ENCODE assay signal across 8 cellular contexts in genomic region chrX:118727686-118728339, GRCh38. TPM values are rescaled to one million over a fixed set of nuclear protein-coding genes. Genes with fewer than 3 reads are reported as not detected.
DNase-seq lines count a peak whose midpoint lies in the region; ATAC-seq, FAIRE-seq and TF ChIP-seq lines count a peak whose summit lies in the region.

No MANE protein-coding gene starts in this region.

- H3K27me3 ChIP-seq in pancreas, result no peaks in the 10 kb centered on the region

- POLR2A ChIA-PET in HEK293T (lab: Yijun Ruan, JAX), result no interaction called here

- CTCF ChIA-PET in HEK293T (lab: Yijun Ruan, JAX), result no interaction called here

- H3K4me3 ChIP-seq in WI38 (ENCODE audit: low read depth, low read length), result peak overlapping the region; percentile 66
- peak overlapping the region; percentile 40 to 70 (median 68) for H3K4me3 ChIP-seq in pancreas

- H3K27ac ChIP-seq in pancreas, result peak overlapping the region; percentile 77 to 91 (median 90)

- ATAC-seq in Right ventricle myocardium inferior (peak; percentile 24), pancreas (peak; percentile 19 to 38 (median 32)), HG03280 (IDR thresholded peaks at IDR 0.05; ENCODE audit: unreplicated experiment) (no peak)

- WGBS in pancreas, 2 donors, result 1 to 33% methylated on average over 46 to 73 of the region's 73 CpGs

- no peaks in the 10 kb centered on the region for H3K36me3 ChIP-seq in pancreas

- intact Hi-C loops in Right ventricle myocardium inferior (cut with DNase I), result no loop called here
- intact Hi-C loops in pancreas (cut with DNase I), result no loop called here

- no peaks in the 10 kb centered on the region for H3K4me1 ChIP-seq in pancreas

- DNase-seq in ELF-1 (ENCODE audit: low read depth, low spot score) (peak; percentile 55), HEK293T (ENCODE audit: extremely low spot score) (no peak), Right ventricle myocardium inferior (ENCODE audit: missing footprints) (peak; percentile 73), pancreas (peak; percentile 29 to 74 (median 52)), MV-4-11 (lab: John Stamatoyannopoulos, UW) (no peak), foreskin melanocyte (no peak)

- no peak for FAIRE-seq in pancreas (lab: Jason Lieb, UNC)

- TF ChIP-seq CTCF in WI38 (IDR thresholded peaks at IDR 0.05; ENCODE audit: low read depth, low read length) (no peak), pancreas (IDR thresholded peaks at IDR 0.05) (no peak)

- H3K9me3 ChIP-seq in pancreas, result no peaks in the 10 kb centered on the region

TF ChIP-seq in HEK293T, 16 proteins besides CTCF, POLR2A, EP300 and RAD21:
- TF ChIP-seq HDGF (IDR thresholded peaks at IDR 0.05; ENCODE audit: borderline replicate concordance), result no peak
- no peak for TF ChIP-seq ARNT (IDR thresholded peaks at IDR 0.05)
- no peak for TF ChIP-seq TARDBP (IDR thresholded peaks at IDR 0.05)
- TF ChIP-seq LEF1 (IDR thresholded peaks at IDR 0.05; ENCODE audit: borderline replicate concordance), result 0 out of 2 replicates have a peak, but pooled peaks have one; percentile 28
- TF ChIP-seq CTBP1 (IDR thresholded peaks at IDR 0.05; ENCODE audit: borderline replicate concordance), result no peak
- TF ChIP-seq ZNF384 (IDR thresholded peaks at IDR 0.05), result no peak
- TF ChIP-seq PKNOX1 (IDR thresholded peaks at IDR 0.05), result no peak

RNA-seq across cellular contexts. Expression of gene IL13RA1, which starts 0.4 kb away (rescaled TPM):
- total RNA-seq in Right ventricle myocardium inferior (19.7 TPM), pancreas (10 to 100 TPM; 13.9 to 46.8 (median 23.3) TPM)
- 10 to 100 TPM in 1 of 2 donors, 1 to 10 TPM in 1; 9.2 to 12.9 TPM for polyA plus RNA-seq in pancreas

Comparison
In these comparisons a context has a peak if more than half of its experiments do, and no peak if none do; other contexts are left out.
1. DNase-seq: peak in ELF-1 (single experiment), Right ventricle myocardium inferior (single experiment) and pancreas (6 of 6); none in HEK293T (single experiment), MV-4-11 (single experiment) and foreskin melanocyte (single experiment).